15 cellular contexts compared by ENCODE assay signal in genomic region chr2:65536596-65536995, GRCh38.
DNase-seq lines count a peak whose midpoint lies in the region; ATAC-seq and TF ChIP-seq lines count a peak whose summit lies in the region.
"Had no signal": no experiment of that assay in that cellular context is flagged by ENCODE, and none has a peak within 500 bp of the region (broad histone marks: within the 10 kb centered on the region; RNA-seq: fewer than 3 reads in every experiment).

No MANE protein-coding gene starts in this region.

- H3K27ac ChIP-seq in dorsolateral prefrontal cortex (no peak overlapping the region), tibial nerve (no peak overlapping the region)
- H3K27ac ChIP-seq: KMS-11, testis had no signal

- no peak for TF ChIP-seq CTCF in dorsolateral prefrontal cortex (IDR thresholded peaks at IDR 0.05 in 54 of 56, conservative IDR thresholded peaks at IDR 0.05 in 2 of 56; ENCODE audit: low read depth in 1 of 56, partially characterized antibody in 56 of 56)
- no peak for TF ChIP-seq CTCF in tibial nerve (IDR thresholded peaks at IDR 0.05)

- no peaks in the 10 kb centered on the region for H3K27me3 ChIP-seq in dorsolateral prefrontal cortex
- H3K27me3 ChIP-seq in tibial nerve = no peaks in the 10 kb centered on the region
- H3K27me3 ChIP-seq: BE2C, testis had no signal

- H3K27me3 Mint-ChIP-seq in T-cell = no peaks in the 10 kb centered on the region

- no peak for DNase-seq in HuH-7.5 (ENCODE audit: low spot score)
- DNase-seq in dorsolateral prefrontal cortex = no peak
- DNase-seq in T-cell = no peak
- no peak for DNase-seq in tibial nerve (ENCODE audit: low spot score in 2 of 2)
- DNase-seq: BE2C, H9, mucosa of descending colon, PC-3, T1000, testis had no signal

- no peaks in the 10 kb centered on the region for H3K9me3 ChIP-seq in tibial nerve
- H3K9me3 ChIP-seq: BE2C, mucosa of descending colon, testis had no signal

- no peak for TF ChIP-seq EP300 in tibial nerve (IDR thresholded peaks at IDR 0.05)

- H3K4me3 ChIP-seq in dorsolateral prefrontal cortex = no peak overlapping the region
- H3K4me3 ChIP-seq in tibial nerve = no peak overlapping the region
- H3K4me3 ChIP-seq: mucosa of descending colon, testis had no signal

- no peaks in the 10 kb centered on the region for H3K36me3 ChIP-seq in tibial nerve
- H3K36me3 ChIP-seq: BE2C had no signal

- H3K36me3 Mint-ChIP-seq in T-cell = no peaks in the 10 kb centered on the region

- H3K4me3 Mint-ChIP-seq in T-cell = no peak overlapping the region
- H3K4me3 Mint-ChIP-seq: H9 had no signal

- peak; percentile 95 for ATAC-seq in GM18502 (IDR thresholded peaks at IDR 0.05; ENCODE audit: poor library complexity, unreplicated experiment)
- ATAC-seq in GM19452 (IDR thresholded peaks at IDR 0.05; ENCODE audit: unreplicated experiment) = peak; percentile 83
- peak; percentile 69 for ATAC-seq in HG02763 (IDR thresholded peaks at IDR 0.05; ENCODE audit: unreplicated experiment)
- peak; percentile 80 for ATAC-seq in HG03442 (IDR thresholded peaks at IDR 0.05; ENCODE audit: unreplicated experiment)
- no peak for ATAC-seq in T-cell (replicated peaks in 1 of 4)
- ATAC-seq: mucosa of descending colon, PC-3 had no signal

- CTCF ChIA-PET in T-cell (lab: Charles Lee) = no interaction called here

- intact Hi-C loops in dorsolateral prefrontal cortex (cut with DNase I) = no loop called here

- POLR2A ChIA-PET in T-cell (lab: Charles Lee) = no interaction called here

- H3K27ac Mint-ChIP-seq in T-cell = no peak overlapping the region
- H3K27ac Mint-ChIP-seq: H9 had no signal

- H3K4me1 Mint-ChIP-seq in T-cell = no peaks in the 10 kb centered on the region

- WGBS in tibial nerve, 2 donors = 85 to 91% methylated on average over 4 of the region's 4 CpGs

- no peaks in the 10 kb centered on the region for H3K4me1 ChIP-seq in tibial nerve
- H3K4me1 ChIP-seq: testis had no signal

- no peak for TF ChIP-seq POLR2A in tibial nerve (IDR thresholded peaks at IDR 0.05)

- H3K9me3 Mint-ChIP-seq in T-cell = no peaks in the 10 kb centered on the region
- H3K9me3 Mint-ChIP-seq: H9 had no signal

Comparison
In these comparisons a context has a peak if more than half of its experiments do, and no peak if none do; other contexts are left out.
1. ATAC-seq: peak in GM18502 (single experiment), GM19452 (single experiment), HG02763 (single experiment) and HG03442 (single experiment); none in T-cell (0 of 4).